ENCODE assay signal across 1 cellular context in the genomic region with DNA sequence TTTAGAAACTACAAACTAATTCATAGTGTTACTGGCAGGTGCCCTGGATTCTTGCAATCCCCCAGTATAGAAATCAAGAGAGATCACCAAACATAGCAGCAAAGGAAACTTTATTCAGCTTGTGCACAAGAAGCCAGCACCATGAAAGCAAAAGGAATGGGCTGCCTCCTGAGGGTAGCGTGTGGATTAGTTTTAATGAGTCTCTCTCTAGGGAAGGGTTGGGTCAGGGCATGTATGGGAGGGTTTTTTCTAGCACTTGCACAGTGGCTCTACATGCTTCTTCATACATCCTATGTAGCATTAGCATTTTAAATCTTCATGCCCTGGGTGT.
TF ChIP-seq lines count a peak whose summit lies in the region.

No MANE protein-coding gene starts in this region.

TF ChIP-seq in K562, 482 proteins besides CTCF, POLR2A, EP300 and RAD21:
- TF ChIP-seq ZNF41 (CRISPR knock-in tag; conservative IDR thresholded peaks at IDR 0.05) (no peak), CHCHD3 (CRISPR knock-in tag; IDR thresholded peaks at IDR 0.05) (no peak), ZZZ3 (IDR thresholded peaks at IDR 0.05) (no peak), IFI16 (CRISPR knock-in tag; IDR thresholded peaks at IDR 0.05) (no peak), ZKSCAN8 (CRISPR knock-in tag; IDR thresholded peaks at IDR 0.05) (no peak), ZBTB17 (CRISPR knock-in tag; IDR thresholded peaks at IDR 0.05) (no peak), ZNF3 (CRISPR knock-in tag; IDR thresholded peaks at IDR 0.05) (no peak), POLR2G (IDR thresholded peaks at IDR 0.05; ENCODE audit: low read depth, low read length) (no peak)
- TF ChIP-seq, protein P1, sequence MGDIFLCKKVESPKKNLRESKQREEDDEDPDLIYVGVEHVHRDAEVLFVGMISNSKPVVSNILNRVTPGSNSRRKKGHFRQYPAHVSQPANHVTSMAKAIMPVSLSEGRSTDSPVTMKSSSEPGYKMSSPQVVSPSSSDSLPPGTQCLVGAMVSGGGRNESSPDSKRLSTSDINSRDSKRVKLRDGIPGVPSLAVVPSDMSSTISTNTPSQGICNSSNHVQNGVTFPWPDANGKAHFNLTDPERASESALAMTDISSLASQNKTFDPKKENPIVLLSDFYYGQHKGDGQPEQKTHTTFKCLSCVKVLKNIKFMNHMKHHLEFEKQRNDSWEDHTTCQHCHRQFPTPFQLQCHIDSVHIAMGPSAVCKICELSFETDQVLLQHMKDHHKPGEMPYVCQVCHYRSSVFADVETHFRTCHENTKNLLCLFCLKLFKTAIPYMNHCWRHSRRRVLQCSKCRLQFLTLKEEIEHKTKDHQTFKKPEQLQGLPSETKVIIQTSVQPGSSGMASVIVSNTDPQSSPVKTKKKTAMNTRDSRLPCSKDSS (IDR thresholded peaks at IDR 0.05; ENCODE audit: low read depth, partially characterized antibody) = no peak
- TF ChIP-seq, protein P2, sequence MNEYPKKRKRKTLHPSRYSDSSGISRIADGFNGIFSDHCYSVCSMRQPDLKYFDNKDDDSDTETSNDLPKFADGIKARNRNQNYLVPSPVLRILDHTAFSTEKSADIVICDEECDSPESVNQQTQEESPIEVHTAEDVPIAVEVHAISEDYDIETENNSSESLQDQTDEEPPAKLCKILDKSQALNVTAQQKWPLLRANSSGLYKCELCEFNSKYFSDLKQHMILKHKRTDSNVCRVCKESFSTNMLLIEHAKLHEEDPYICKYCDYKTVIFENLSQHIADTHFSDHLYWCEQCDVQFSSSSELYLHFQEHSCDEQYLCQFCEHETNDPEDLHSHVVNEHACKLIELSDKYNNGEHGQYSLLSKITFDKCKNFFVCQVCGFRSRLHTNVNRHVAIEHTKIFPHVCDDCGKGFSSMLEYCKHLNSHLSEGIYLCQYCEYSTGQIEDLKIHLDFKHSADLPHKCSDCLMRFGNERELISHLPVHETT (CRISPR knock-in tag; conservative IDR thresholded peaks at IDR 0.05 in 1 of 2, IDR thresholded peaks at IDR 0.05 in 1 of 2) = no peak
- TF ChIP-seq, protein P3, sequence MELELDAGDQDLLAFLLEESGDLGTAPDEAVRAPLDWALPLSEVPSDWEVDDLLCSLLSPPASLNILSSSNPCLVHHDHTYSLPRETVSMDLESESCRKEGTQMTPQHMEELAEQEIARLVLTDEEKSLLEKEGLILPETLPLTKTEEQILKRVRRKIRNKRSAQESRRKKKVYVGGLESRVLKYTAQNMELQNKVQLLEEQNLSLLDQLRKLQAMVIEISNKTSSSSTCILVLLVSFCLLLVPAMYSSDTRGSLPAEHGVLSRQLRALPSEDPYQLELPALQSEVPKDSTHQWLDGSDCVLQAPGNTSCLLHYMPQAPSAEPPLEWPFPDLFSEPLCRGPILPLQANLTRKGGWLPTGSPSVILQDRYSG (tag; conservative IDR thresholded peaks at IDR 0.05; ENCODE audit: low read depth) = no peak
